In the genomic region with DNA sequence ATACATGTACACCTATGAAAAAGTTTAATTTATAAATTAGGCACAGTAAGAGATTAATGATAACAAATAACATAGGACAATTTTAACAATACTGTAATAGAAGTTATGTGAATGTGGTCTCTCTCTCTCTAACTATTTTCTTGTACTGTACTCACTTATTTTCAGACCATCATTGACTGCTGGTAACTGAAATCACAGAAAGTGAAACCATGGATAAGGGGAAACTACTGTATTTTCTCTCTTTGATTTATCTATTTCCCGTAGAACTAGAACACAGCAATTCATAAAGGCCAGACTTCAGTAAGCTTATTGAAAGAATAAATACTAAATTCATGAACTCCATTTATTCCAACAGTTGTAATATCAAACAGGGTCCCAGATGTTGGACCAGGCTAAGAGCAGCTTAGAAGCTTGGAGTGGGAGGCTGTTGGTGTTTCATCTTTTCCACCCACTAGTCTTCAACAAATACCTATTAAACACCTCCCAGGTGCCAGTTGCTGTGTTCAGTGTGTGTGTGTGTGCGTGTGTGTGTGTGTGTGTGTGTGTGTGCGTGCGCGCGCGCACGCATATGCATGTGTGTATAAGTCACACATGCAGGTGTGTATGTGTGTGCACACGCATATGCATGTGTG, we compare ENCODE assay signal across 1 cellular context.
TF ChIP-seq lines count a peak whose summit lies in the region.

No MANE protein-coding gene starts in this region.

TF ChIP-seq in GM23338, 12 proteins besides CTCF, POLR2A, EP300 and RAD21:
- TF ChIP-seq NANOG (IDR thresholded peaks at IDR 0.05; ENCODE audit: borderline replicate concordance): no peak
- TF ChIP-seq, protein P1, sequence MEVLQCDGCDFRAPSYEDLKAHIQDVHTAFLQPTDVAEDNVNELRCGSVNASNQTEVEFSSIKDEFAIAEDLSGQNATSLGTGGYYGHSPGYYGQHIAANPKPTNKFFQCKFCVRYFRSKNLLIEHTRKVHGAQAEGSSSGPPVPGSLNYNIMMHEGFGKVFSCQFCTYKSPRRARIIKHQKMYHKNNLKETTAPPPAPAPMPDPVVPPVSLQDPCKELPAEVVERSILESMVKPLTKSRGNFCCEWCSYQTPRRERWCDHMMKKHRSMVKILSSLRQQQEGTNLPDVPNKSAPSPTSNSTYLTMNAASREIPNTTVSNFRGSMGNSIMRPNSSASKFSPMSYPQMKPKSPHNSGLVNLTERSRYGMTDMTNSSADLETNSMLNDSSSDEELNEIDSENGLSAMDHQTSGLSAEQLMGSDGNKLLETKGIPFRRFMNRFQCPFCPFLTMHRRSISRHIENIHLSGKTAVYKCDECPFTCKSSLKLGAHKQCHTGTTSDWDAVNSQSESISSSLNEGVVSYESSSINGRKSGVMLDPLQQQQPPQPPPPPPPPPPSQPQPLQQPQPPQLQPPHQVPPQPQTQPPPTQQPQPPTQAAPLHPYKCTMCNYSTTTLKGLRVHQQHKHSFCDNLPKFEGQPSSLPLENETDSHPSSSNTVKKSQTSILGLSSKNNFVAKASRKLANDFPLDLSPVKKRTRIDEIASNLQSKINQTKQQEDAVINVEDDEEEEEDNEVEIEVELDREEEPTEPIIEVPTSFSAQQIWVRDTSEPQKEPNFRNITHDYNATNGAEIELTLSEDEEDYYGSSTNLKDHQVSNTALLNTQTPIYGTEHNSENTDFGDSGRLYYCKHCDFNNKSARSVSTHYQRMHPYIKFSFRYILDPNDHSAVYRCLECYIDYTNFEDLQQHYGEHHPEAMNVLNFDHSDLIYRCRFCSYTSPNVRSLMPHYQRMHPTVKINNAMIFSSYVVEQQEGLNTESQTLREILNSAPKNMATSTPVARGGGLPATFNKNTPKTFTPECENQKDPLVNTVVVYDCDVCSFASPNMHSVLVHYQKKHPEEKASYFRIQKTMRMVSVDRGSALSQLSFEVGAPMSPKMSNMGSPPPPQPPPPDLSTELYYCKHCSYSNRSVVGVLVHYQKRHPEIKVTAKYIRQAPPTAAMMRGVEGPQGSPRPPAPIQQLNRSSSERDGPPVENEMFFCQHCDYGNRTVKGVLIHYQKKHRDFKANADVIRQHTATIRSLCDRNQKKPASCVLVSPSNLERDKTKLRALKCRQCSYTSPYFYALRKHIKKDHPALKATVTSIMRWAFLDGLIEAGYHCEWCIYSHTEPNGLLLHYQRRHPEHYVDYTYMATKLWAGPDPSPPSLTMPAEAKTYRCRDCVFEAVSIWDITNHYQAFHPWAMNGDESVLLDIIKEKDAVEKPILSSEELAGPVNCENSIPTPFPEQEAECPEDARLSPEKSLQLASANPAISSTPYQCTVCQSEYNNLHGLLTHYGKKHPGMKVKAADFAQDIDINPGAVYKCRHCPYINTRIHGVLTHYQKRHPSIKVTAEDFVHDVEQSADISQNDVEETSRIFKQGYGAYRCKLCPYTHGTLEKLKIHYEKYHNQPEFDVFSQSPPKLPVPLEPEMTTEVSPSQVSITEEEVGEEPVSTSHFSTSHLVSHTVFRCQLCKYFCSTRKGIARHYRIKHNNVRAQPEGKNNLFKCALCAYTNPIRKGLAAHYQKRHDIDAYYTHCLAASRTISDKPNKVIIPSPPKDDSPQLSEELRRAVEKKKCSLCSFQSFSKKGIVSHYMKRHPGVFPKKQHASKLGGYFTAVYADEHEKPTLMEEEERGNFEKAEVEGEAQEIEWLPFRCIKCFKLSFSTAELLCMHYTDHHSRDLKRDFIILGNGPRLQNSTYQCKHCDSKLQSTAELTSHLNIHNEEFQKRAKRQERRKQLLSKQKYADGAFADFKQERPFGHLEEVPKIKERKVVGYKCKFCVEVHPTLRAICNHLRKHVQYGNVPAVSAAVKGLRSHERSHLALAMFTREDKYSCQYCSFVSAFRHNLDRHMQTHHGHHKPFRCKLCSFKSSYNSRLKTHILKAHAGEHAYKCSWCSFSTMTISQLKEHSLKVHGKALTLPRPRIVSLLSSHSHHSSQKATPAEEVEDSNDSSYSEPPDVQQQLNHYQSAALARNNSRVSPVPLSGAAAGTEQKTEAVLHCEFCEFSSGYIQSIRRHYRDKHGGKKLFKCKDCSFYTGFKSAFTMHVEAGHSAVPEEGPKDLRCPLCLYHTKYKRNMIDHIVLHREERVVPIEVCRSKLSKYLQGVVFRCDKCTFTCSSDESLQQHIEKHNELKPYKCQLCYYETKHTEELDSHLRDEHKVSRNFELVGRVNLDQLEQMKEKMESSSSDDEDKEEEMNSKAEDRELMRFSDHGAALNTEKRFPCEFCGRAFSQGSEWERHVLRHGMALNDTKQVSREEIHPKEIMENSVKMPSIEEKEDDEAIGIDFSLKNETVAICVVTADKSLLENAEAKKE (CRISPR knock-in tag; IDR thresholded peaks at IDR 0.05): no peak
- no peak for TF ChIP-seq STAT1 (IDR thresholded peaks at IDR 0.05; ENCODE audit: unreplicated experiment)
- no peak for TF ChIP-seq CREB1 (CRISPR knock-in tag; IDR thresholded peaks at IDR 0.05; ENCODE audit: low read depth)
- TF ChIP-seq EZH2 (IDR thresholded peaks at IDR 0.05; ENCODE audit: low read depth, unreplicated experiment): no peak
- no peak for TF ChIP-seq POLR2AphosphoS5 (IDR thresholded peaks at IDR 0.05; ENCODE audit: low read depth)
- TF ChIP-seq, protein P2, sequence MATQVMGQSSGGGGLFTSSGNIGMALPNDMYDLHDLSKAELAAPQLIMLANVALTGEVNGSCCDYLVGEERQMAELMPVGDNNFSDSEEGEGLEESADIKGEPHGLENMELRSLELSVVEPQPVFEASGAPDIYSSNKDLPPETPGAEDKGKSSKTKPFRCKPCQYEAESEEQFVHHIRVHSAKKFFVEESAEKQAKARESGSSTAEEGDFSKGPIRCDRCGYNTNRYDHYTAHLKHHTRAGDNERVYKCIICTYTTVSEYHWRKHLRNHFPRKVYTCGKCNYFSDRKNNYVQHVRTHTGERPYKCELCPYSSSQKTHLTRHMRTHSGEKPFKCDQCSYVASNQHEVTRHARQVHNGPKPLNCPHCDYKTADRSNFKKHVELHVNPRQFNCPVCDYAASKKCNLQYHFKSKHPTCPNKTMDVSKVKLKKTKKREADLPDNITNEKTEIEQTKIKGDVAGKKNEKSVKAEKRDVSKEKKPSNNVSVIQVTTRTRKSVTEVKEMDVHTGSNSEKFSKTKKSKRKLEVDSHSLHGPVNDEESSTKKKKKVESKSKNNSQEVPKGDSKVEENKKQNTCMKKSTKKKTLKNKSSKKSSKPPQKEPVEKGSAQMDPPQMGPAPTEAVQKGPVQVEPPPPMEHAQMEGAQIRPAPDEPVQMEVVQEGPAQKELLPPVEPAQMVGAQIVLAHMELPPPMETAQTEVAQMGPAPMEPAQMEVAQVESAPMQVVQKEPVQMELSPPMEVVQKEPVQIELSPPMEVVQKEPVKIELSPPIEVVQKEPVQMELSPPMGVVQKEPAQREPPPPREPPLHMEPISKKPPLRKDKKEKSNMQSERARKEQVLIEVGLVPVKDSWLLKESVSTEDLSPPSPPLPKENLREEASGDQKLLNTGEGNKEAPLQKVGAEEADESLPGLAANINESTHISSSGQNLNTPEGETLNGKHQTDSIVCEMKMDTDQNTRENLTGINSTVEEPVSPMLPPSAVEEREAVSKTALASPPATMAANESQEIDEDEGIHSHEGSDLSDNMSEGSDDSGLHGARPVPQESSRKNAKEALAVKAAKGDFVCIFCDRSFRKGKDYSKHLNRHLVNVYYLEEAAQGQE (IDR thresholded peaks at IDR 0.05; ENCODE audit: unreplicated experiment): no peak
- no peak for TF ChIP-seq EZH2phosphoT487 (IDR thresholded peaks at IDR 0.05; ENCODE audit: unreplicated experiment)
- TF ChIP-seq, protein P3, sequence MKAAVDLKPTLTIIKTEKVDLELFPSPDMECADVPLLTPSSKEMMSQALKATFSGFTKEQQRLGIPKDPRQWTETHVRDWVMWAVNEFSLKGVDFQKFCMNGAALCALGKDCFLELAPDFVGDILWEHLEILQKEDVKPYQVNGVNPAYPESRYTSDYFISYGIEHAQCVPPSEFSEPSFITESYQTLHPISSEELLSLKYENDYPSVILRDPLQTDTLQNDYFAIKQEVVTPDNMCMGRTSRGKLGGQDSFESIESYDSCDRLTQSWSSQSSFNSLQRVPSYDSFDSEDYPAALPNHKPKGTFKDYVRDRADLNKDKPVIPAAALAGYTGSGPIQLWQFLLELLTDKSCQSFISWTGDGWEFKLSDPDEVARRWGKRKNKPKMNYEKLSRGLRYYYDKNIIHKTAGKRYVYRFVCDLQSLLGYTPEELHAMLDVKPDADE (IDR thresholded peaks at IDR 0.05): no peak
- TF ChIP-seq ZNF331 (CRISPR knock-in tag; IDR thresholded peaks at IDR 0.05; ENCODE audit: low read depth): no peak
